Comparison of ENCODE assay signal across 24 cellular contexts in the genomic region with DNA sequence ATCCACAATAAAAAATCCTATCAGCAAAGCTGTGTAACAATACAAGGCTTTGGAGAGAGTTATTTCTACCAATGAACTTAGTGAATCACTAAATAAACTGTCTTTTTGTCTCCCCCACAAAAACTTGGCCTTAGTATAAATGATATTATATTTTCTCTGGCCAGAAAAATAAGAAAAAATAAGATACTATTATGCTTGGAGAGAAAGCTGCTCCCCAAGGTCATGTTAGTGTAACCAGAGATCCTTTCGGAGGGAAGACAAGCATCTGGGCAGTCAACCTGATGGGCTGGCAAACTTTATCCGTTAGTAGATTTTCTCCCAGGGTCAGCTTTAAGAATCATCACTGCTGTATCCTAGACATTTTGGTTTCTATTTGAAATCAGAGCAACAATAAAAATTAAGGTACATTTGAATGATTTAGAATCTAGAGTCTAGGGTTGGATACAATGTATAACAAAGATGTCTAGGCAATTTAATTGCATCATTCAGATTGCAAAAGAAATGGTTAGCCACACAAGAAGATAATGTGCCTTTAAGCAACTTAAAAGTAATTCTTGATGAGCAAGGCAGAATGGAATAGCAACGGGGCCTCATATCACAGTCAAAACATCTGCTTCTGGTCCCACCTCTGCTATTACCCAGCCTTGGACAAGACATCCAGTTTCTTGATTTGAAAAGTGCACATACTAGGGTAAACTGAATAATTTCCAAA.
"Had no signal": no experiment of that assay in that cellular context is flagged by ENCODE, and none has a peak within 500 bp of the region (broad histone marks: within the 10 kb centered on the region; RNA-seq: fewer than 3 reads in every experiment).

No MANE protein-coding gene starts in this region.

- H3K27me3 ChIP-seq: ascending aorta, ovary, right atrium auricular region, stomach, transverse colon had no signal

- H3K27me3 Mint-ChIP-seq: central memory CD8-positive, alpha-beta T cell had no signal

- H3K36me3 Mint-ChIP-seq: stimulated activated effector memory CD8-positive, alpha-beta T cell treated with anti-CD3 and anti-CD28 coated beads, Interleukin-12 subunit alpha, Interleukin-12 subunit beta, amount 100 ng/mL, for 72 hours had no signal

- H3K4me3 Mint-ChIP-seq: central memory CD8-positive, alpha-beta T cell; natural killer cell; stimulated activated effector memory CD8-positive, alpha-beta T cell treated with anti-CD3 and anti-CD28 coated beads, Interleukin-12 subunit alpha, Interleukin-12 subunit beta, amount 100 ng/mL, for 72 hours; T-helper 2 cell treated with Interferon-gamma antibody and Interleukin-4, amounts not matched to agents 5 μg/mL and 100 μg/mL, for 36 hours had no signal

- H3K27ac ChIP-seq: ascending aorta, coronary artery, epithelial cell of prostate, ovary, psoas muscle, right atrium auricular region, stomach, transverse colon, WERI-Rb-1 had no signal

- H3K36me3 ChIP-seq: ovary, right atrium auricular region, transverse colon had no signal

- DNase-seq: activated CD4-positive, alpha-beta T cell treated with anti-CD3 and anti-CD28 coated beads for 1 hour; activated CD4-positive, alpha-beta T cell treated with anti-CD3 and anti-CD28 coated beads, Interleukin-2, amount 50 U/mL, for 1 hour; activated gamma-delta T cell treated with Interleukin-2 at 50 U/mL for 16 hours; activated T-cell treated with anti-CD3 and anti-CD28 coated beads, Interleukin-2, amount 50 U/mL, for 1 hour; glutamatergic neuron; hippocampal formation; left ventricle myocardium superior; midbrain; natural killer cell; ovary; psoas muscle; stimulated activated CD4-positive, alpha-beta T cell treated with anti-CD3 and anti-CD28 coated beads, Interleukin-2, amount 100 ng/mL, for 24 hours; stomach; transverse colon; WERI-Rb-1 had no signal

- H3K4me1 ChIP-seq: ascending aorta, psoas muscle, right atrium auricular region, stomach, transverse colon had no signal

- H3K4me1 Mint-ChIP-seq: central memory CD8-positive, alpha-beta T cell; natural killer cell; stimulated activated effector memory CD8-positive, alpha-beta T cell treated with anti-CD3 and anti-CD28 coated beads, Interleukin-12 subunit alpha, Interleukin-12 subunit beta, amount 100 ng/mL, for 72 hours had no signal

- ATAC-seq: activated naive CD4-positive, alpha-beta T cell treated with anti-CD3 and anti-CD28 coated beads, Interleukin-2, amount 50 U/mL, for 72 hours; left ventricle myocardium superior; natural killer cell; psoas muscle; stimulated activated effector memory CD8-positive, alpha-beta T cell treated with anti-CD3 and anti-CD28 coated beads, Interleukin-12 subunit alpha, Interleukin-12 subunit beta, amount 100 ng/mL, for 72 hours had no signal

- H3K27ac Mint-ChIP-seq: activated naive CD4-positive, alpha-beta T cell treated with anti-CD3 and anti-CD28 coated beads, Interleukin-2, amount 50 U/mL, for 72 hours; natural killer cell; stimulated activated effector memory CD8-positive, alpha-beta T cell treated with anti-CD3 and anti-CD28 coated beads, Interleukin-12 subunit alpha, Interleukin-12 subunit beta, amount 100 ng/mL, for 72 hours; T-helper 2 cell treated with Interferon-gamma antibody and Interleukin-4, amounts not matched to agents 5 μg/mL and 100 μg/mL, for 36 hours had no signal

- H3K4me3 ChIP-seq: ascending aorta, coronary artery, ovary, psoas muscle, right atrium auricular region, skin epidermis, stomach, transverse colon had no signal
